18 cellular contexts compared by ENCODE assay signal in genomic region chr1:110601332-110601731, GRCh38. TPM values are rescaled to one million over a fixed set of nuclear protein-coding genes. Genes with fewer than 3 reads are reported as not detected.
DNase-seq lines count a peak whose midpoint lies in the region; ATAC-seq and TF ChIP-seq lines count a peak whose summit lies in the region.
"Had no signal": no experiment of that assay in that cellular context is flagged by ENCODE, and none has a peak within 500 bp of the region (broad histone marks: within the 10 kb centered on the region; RNA-seq: fewer than 3 reads in every experiment).

No MANE protein-coding gene starts in this region.

- H3K9me1 ChIP-seq in IMR-90 (ENCODE audit: insufficient read depth, low read length) = no peaks in the 10 kb centered on the region

- no peak overlapping the region for H3K4ac ChIP-seq in IMR-90 (ENCODE audit: low read depth, low read length)

- H3K9me3 Mint-ChIP-seq in osteocyte (ENCODE audit: unreplicated experiment) = no peaks in the 10 kb centered on the region
- H3K9me3 Mint-ChIP-seq: CD4-positive, alpha-beta memory T cell; GM23338 had no signal

- no peak overlapping the region for H2AFZ ChIP-seq in IMR-90 (replicated peaks; ENCODE audit: low read length, poor library complexity)
- H2AFZ ChIP-seq: GM23338 had no signal

- TF ChIP-seq EP300 in transverse colon (IDR thresholded peaks at IDR 0.05; ENCODE audit: low read depth) = no peak

- no peak for DNase-seq in IMR-90
- peak; percentile 10 for DNase-seq in activated CD8-positive, alpha-beta memory T cell treated with anti-CD3 and anti-CD28 coated beads, Interleukin-2, amount 50 U/mL, for 48 hours
- DNase-seq in ecto neural progenitor cell (ENCODE audit: low spot score) = peak; percentile 5
- DNase-seq in osteocyte (ENCODE audit: extremely low spot score, unreplicated experiment) = peak; percentile 56
- DNase-seq in transverse colon = no peak
- DNase-seq in NCI-H526 treated with DMSO at 0.1 percent for 48 hours (lab: John Stamatoyannopoulos, UW) = no peak
- no peak for DNase-seq in HEK293T (ENCODE audit: extremely low spot score)
- DNase-seq in upper lobe of right lung = no peak
- DNase-seq: BE2C; CD4-positive, alpha-beta memory T cell; DMS79; H7 had no signal

- dilution Hi-C loops in IMR-90 (cut with HindIII; ENCODE audit: low sequenced_read_pairs, unreplicated experiment) = no loop called here

- CTCF ChIA-PET in IMR-90 (lab: Yijun Ruan, JAX) = no interaction called here
- CTCF ChIA-PET in HEK293T (lab: Yijun Ruan, JAX) = no interaction called here

- TF ChIP-seq RAD21 in IMR-90 (IDR thresholded peaks at IDR 0.05; ENCODE audit: low read length) = no peak

- WGBS in IMR-90 (ENCODE audit: extremely low coverage in 2 of 2, insufficient read length in 1 of 2), 2 experiments = 0% methylated on average over 1 of the region's 5 CpGs; no CpG with 5 or more reads in 1 of the 2 experiments
- WGBS in transverse colon (ENCODE audit: low coverage in 1 of 2), 2 donors = 61 to 86% methylated on average over 3 to 5 of the region's 5 CpGs

- no peaks in the 10 kb centered on the region for H3K36me3 Mint-ChIP-seq in osteocyte (ENCODE audit: unreplicated experiment)

- H3K14ac ChIP-seq in IMR-90 (replicated peaks; ENCODE audit: low read depth, low read length) = no peak overlapping the region

- no peak overlapping the region for H3K9ac ChIP-seq in IMR-90 (ENCODE audit: low read depth, low read length)

- H3K4me2 ChIP-seq in IMR-90 (ENCODE audit: low read depth, low read length) = no peak overlapping the region
- H3K4me2 ChIP-seq: A549, GM23338 had no signal

- no peaks in the 10 kb centered on the region for H3K4me1 ChIP-seq in IMR-90 (ENCODE audit: control insufficient read depth, insufficient read depth, low read length)
- peaks cover 0 to 9% (median 6%) of the 10 kb centered on the region in 4 donors for H3K4me1 ChIP-seq in transverse colon
- H3K4me1 ChIP-seq in upper lobe of right lung = peaks cover 7% of the 10 kb centered on the region
- H3K4me1 ChIP-seq: A549, BE2C had no signal

- H2AK9ac ChIP-seq in IMR-90 (replicated peaks; ENCODE audit: low read depth, low read length, poor library complexity) = peak overlapping the region; percentile 32

- intact Hi-C loops in IMR-90 (cut with micrococcal nuclease) = no loop called here
- intact Hi-C loops in transverse colon (cut with DNase I; ENCODE audit: low total_unique reads) = no loop called here
- intact Hi-C loops in upper lobe of right lung (cut with DNase I) = no loop called here

- H3K4me3 Mint-ChIP-seq in osteocyte (ENCODE audit: unreplicated experiment) = no peak overlapping the region
- H3K4me3 Mint-ChIP-seq: CD4-positive, alpha-beta memory T cell; GM23338 had no signal

- H3K27me3 Mint-ChIP-seq in osteocyte (ENCODE audit: unreplicated experiment) = peaks cover 36% of the 10 kb centered on the region

- H2AK5ac ChIP-seq in IMR-90 (ENCODE audit: low read depth, low read length) = no peak overlapping the region

- POLR2A ChIA-PET in IMR-90 (lab: Charles Lee; ENCODE audit: unreplicated experiment) (no interaction called here), HEK293T (lab: Yijun Ruan, JAX) (no interaction called here)

- in situ Hi-C loops in IMR-90 (cut with MboI; ENCODE audit: low sequenced_read_pairs) (no loop called here), transverse colon (cut with MboI; ENCODE audit: low pct_ligation_motif_present in 1 of 4, low pct_unique_long_range_greater_than_20kb in 1 of 4, low sequenced_read_pairs in 3 of 4) (no loop called here)

- no peaks in the 10 kb centered on the region; the same call in 1 of the 2 replicates for H4K20me1 ChIP-seq in IMR-90 (ENCODE audit: insufficient read depth, low read length)

- H3K36me3 ChIP-seq in IMR-90 (ENCODE audit: control insufficient read depth, insufficient read depth, low read length) (no peaks in the 10 kb centered on the region), transverse colon (no peaks in the 10 kb centered on the region), upper lobe of right lung (no peaks in the 10 kb centered on the region)
- H3K36me3 ChIP-seq: BE2C had no signal

- no peaks in the 10 kb centered on the region for H3K79me1 ChIP-seq in IMR-90 (ENCODE audit: low read depth in 1 of 2, low read length in 2 of 2)

- no peak overlapping the region for H3K27ac Mint-ChIP-seq in osteocyte (ENCODE audit: unreplicated experiment)
- H3K27ac Mint-ChIP-seq: CD4-positive, alpha-beta memory T cell; GM23338 had no signal

- H2BK15ac ChIP-seq in IMR-90 (ENCODE audit: low read depth, low read length) = no peak overlapping the region

- no peak overlapping the region for H2BK5ac ChIP-seq in IMR-90 (ENCODE audit: low read depth, low read length, poor library complexity, severe bottlenecking)

- TF ChIP-seq CTCF in IMR-90 (conservative IDR thresholded peaks at IDR 0.05; ENCODE audit: low read depth, low read length) = no peak
- TF ChIP-seq CTCF in osteocyte (IDR thresholded peaks at IDR 0.05) = no peak
- TF ChIP-seq CTCF in transverse colon (IDR thresholded peaks at IDR 0.05) = no peak
- no peak for TF ChIP-seq CTCF in upper lobe of right lung (IDR thresholded peaks at IDR 0.05)

- H4K91ac ChIP-seq in IMR-90 (ENCODE audit: insufficient read depth, low read depth, low read length) = no peak overlapping the region

- no peak overlapping the region for H3K27ac ChIP-seq in IMR-90 (ENCODE audit: insufficient read depth, low read length)
- H3K27ac ChIP-seq in transverse colon = no peak overlapping the region
- H3K27ac ChIP-seq in upper lobe of right lung = no peak overlapping the region
- H3K27ac ChIP-seq: A549, C4-2B had no signal

- H3K27me3 ChIP-seq in IMR-90 (ENCODE audit: control insufficient read depth, insufficient read depth, low read length) (peaks cover 35% of the 10 kb centered on the region), transverse colon (peaks cover 31% of the 10 kb centered on the region), upper lobe of right lung (peaks cover 33% of the 10 kb centered on the region)

- no peak overlapping the region for H4K8ac ChIP-seq in IMR-90 (ENCODE audit: low read depth in 2 of 2, low read length in 2 of 2)

- ATAC-seq in IMR-90 (ENCODE audit: low read depth) = no peak
- no peak for ATAC-seq in upper lobe of right lung
- ATAC-seq: A549, GM12878, GM23338 had no signal

- H3K4me3 ChIP-seq in IMR-90 (ENCODE audit: insufficient read depth, low read depth, low read length) (no peak overlapping the region), transverse colon (no peak overlapping the region), upper lobe of right lung (no peak overlapping the region)
- H3K4me3 ChIP-seq: A549, GM12878, GM23338 had no signal

- TF ChIP-seq POLR2A in IMR-90 (IDR thresholded peaks at IDR 0.05; ENCODE audit: low read depth, low read length) = no peak
- no peak for TF ChIP-seq POLR2A in transverse colon (IDR thresholded peaks at IDR 0.05)

- no peak overlapping the region for H2BK20ac ChIP-seq in IMR-90 (ENCODE audit: low read depth, low read length)

- no peak overlapping the region for H3K23ac ChIP-seq in IMR-90 (ENCODE audit: low read depth, low read length)

- no peak overlapping the region for H3K18ac ChIP-seq in IMR-90 (ENCODE audit: low read depth, low read length)

- H3K9me3 ChIP-seq in IMR-90 (ENCODE audit: control insufficient read depth, insufficient read depth, low read length) (no peaks in the 10 kb centered on the region), transverse colon (no peaks in the 10 kb centered on the region), upper lobe of right lung (no peaks in the 10 kb centered on the region)
- H3K9me3 ChIP-seq: A549, BE2C had no signal

- H4K5ac ChIP-seq in IMR-90 (ENCODE audit: low read depth, low read length) = no peak overlapping the region

- H3K56ac ChIP-seq in IMR-90 (ENCODE audit: extremely low read depth, insufficient read depth, low read length) = no peak overlapping the region

- peaks cover 4% of the 10 kb centered on the region for H3K4me1 Mint-ChIP-seq in osteocyte (ENCODE audit: unreplicated experiment)

- no TSS peak for BruUV-seq in IMR-90 (replicated peaks; lab: Mats Ljungman, UMichigan)

- no peak overlapping the region for H2BK120ac ChIP-seq in IMR-90 (ENCODE audit: low read depth, low read length)

TF ChIP-seq in IMR-90, 13 proteins besides CTCF, POLR2A, EP300 and RAD21 (continues in another document):
- TF ChIP-seq MAFK (IDR thresholded peaks at IDR 0.05; ENCODE audit: low read depth, low read length) (no peak), SMC3 (IDR thresholded peaks at IDR 0.05; ENCODE audit: low read depth, low read length) (no peak), FOS (IDR thresholded peaks at IDR 0.05; ENCODE audit: low read depth, low read length) (no peak), CHD1 (IDR thresholded peaks at IDR 0.05; ENCODE audit: low read depth, low read length) (no peak), CEBPB (IDR thresholded peaks at IDR 0.05; ENCODE audit: low read depth, low read length) (no peak)

TF ChIP-seq in HEK293T, 16 proteins besides CTCF, POLR2A, EP300 and RAD21 (continues in another document):
- TF ChIP-seq HDGF (IDR thresholded peaks at IDR 0.05; ENCODE audit: borderline replicate concordance) = no peak
- no peak for TF ChIP-seq ARNT (IDR thresholded peaks at IDR 0.05)
- TF ChIP-seq ZNF384 (IDR thresholded peaks at IDR 0.05) = no peak
- TF ChIP-seq FOXM1 (IDR thresholded peaks at IDR 0.05; ENCODE audit: borderline replicate concordance) = no peak
- no peak for TF ChIP-seq NFRKB (IDR thresholded peaks at IDR 0.05)
- TF ChIP-seq PKNOX1 (IDR thresholded peaks at IDR 0.05) = no peak
- no peak for TF ChIP-seq BHLHE40 (IDR thresholded peaks at IDR 0.05; ENCODE audit: borderline replicate concordance)
- no peak for TF ChIP-seq SUZ12 (IDR thresholded peaks at IDR 0.05)
- TF ChIP-seq SP1 (IDR thresholded peaks at IDR 0.05) = no peak
- no peak for TF ChIP-seq FOXK2 (IDR thresholded peaks at IDR 0.05)
- TF ChIP-seq FOXA1 (IDR thresholded peaks at IDR 0.05) = no peak
- no peak for TF ChIP-seq TARDBP (IDR thresholded peaks at IDR 0.05)
- no peak for TF ChIP-seq LEF1 (IDR thresholded peaks at IDR 0.05; ENCODE audit: borderline replicate concordance)

RNA-seq across cellular contexts. Expression of gene KCNA2, which starts 4.8 kb away (rescaled TPM):
- total RNA-seq in IMR-90 (2012; rRNA removed) = under 0.01 TPM in 1 of 2 replicates, not detected in the other
- polyA plus RNA-seq in IMR-90 (2012; rRNA removed) = not detected in 2 replicates
- polyA plus RNA-seq in IMR-90 (2012; cell fraction: cytosol; rRNA removed) = 0.01 and 0.13 TPM in 2 replicates
- under 0.01 TPM in 1 of 2 replicates, not detected in the other for polyA plus RNA-seq in IMR-90 (2012; cell fraction: nucleus; rRNA removed; ENCODE audit: low replicate concordance)
- 0.05 TPM in 1 of 2 replicates, not detected in the other for total RNA-seq in osteocyte
- total RNA-seq in transverse colon = 1 to 10 TPM in 1 of 4 donors, under 1 TPM in 2, not detected in 1; 0.40 to 1.7 (median 0.68) TPM
- total RNA-seq in upper lobe of right lung = 0.64 TPM
- total RNA-seq: G401 had no signal
- polyA plus RNA-seq: AG04450 had no signal

Comparison
In these comparisons a context has a peak if more than half of its experiments do, and no peak if none do; other contexts are left out.
1. DNase-seq: peak in activated CD8-positive, alpha-beta memory T cell treated with anti-CD3 and anti-CD28 coated beads, Interleukin-2, amount 50 U/mL, for 48 hours (single experiment), ecto neural progenitor cell (single experiment) and osteocyte (single experiment); none in IMR-90 (single experiment), transverse colon (single experiment), NCI-H526 treated with DMSO at 0.1 percent for 48 hours (single experiment), HEK293T (single experiment) and upper lobe of right lung (single experiment).